In the genomic region with DNA sequence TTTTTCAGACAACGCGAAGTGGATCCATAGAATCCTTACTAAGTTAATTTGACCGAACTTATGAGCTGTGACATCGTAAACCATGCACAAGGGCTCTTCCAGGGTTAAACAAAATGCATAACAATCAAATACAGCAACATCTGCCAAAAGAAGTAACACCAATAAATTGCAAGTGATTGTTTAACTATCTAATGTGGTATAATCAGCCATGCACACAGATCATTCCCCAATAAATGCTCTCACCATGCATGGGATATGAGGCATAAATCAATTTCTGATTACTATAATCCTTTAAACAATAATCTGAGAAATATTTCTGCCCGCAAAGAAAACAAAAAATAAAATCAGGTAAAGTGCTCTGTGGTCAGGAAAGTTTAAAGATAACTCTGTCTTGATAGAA, we compare ENCODE assay signal across 25 cellular contexts. TPM values are rescaled to one million over a fixed set of nuclear protein-coding genes. Genes with fewer than 3 reads are reported as not detected.
"Had no signal": no experiment of that assay in that cellular context is flagged by ENCODE, and none has a peak within 500 bp of the region (broad histone marks: within the 10 kb centered on the region; RNA-seq: fewer than 3 reads in every experiment).

No MANE protein-coding gene starts in this region.

- H3K27ac Mint-ChIP-seq: T-cell; T-helper 1 cell treated with Interleukin-12 subunit alpha and Interleukin-12 subunit beta and Interleukin-4 antibody, amounts not matched to agents 30 μg/mL and 1 μg/mL, for 36 hours had no signal

- FAIRE-seq: HepG2 had no signal

- DNase-seq: IMR-90, Karpas-422, KG1, MG63, NCI-H1092, NCI-H1105 treated with DMSO at 0.1 percent for 48 hours, NCI-H1436 treated with DMSO at 0.1 percent for 48 hours, NCI-H1694 treated with DMSO at 0.1 percent for 48 hours, NCI-H524, NCI-H526 treated with DMSO at 0.1 percent for 48 hours, OCI-M1, PC-9, Peyer's patch, SIG-M5, SW 1271, T-cell had no signal

- H3K36me3 Mint-ChIP-seq: T-cell had no signal

- H3K9me3 ChIP-seq: MG63, Peyer's patch, SJSA1 had no signal

- H3K4me3 Mint-ChIP-seq: T-cell; T-helper 1 cell treated with Interleukin-12 subunit alpha and Interleukin-12 subunit beta and Interleukin-4 antibody, amounts not matched to agents 30 μg/mL and 1 μg/mL, for 36 hours had no signal

- H3K27me3 Mint-ChIP-seq: T-cell had no signal

- H3K4me2 ChIP-seq: PC-9 had no signal

- H3K4me1 Mint-ChIP-seq: T-cell had no signal

- H3K4me3 ChIP-seq: MG63, PC-9, Peyer's patch, SJSA1, SK-N-MC had no signal

- H3K4me1 ChIP-seq: Peyer's patch, SJSA1 had no signal

- H3K27me3 ChIP-seq: MG63, Peyer's patch, SJSA1 had no signal

- H3K36me3 ChIP-seq: MG63, Peyer's patch, SJSA1 had no signal

- H3K27ac ChIP-seq: PC-9, Peyer's patch, SJSA1, SK-N-MC had no signal

- H2AFZ ChIP-seq: PC-9 had no signal

RNA-seq across cellular contexts. Expression of a gene that starts 7.7 kb away (rescaled TPM):
- total RNA-seq: HepG2; HT1080; IMR-90; NCI-H460; PC-9; Right ventricle myocardium inferior; RPMI7951; SJSA1; T-helper 2 cell treated with Interferon-gamma antibody and Interleukin-4, amounts not matched to agents 100 ng/mL and 5 ng/mL, for 36 hours had no signal
- polyA plus RNA-seq: HepG2, IMR-90 had no signal
